1 cellular context compared by ENCODE assay signal in the genomic region with DNA sequence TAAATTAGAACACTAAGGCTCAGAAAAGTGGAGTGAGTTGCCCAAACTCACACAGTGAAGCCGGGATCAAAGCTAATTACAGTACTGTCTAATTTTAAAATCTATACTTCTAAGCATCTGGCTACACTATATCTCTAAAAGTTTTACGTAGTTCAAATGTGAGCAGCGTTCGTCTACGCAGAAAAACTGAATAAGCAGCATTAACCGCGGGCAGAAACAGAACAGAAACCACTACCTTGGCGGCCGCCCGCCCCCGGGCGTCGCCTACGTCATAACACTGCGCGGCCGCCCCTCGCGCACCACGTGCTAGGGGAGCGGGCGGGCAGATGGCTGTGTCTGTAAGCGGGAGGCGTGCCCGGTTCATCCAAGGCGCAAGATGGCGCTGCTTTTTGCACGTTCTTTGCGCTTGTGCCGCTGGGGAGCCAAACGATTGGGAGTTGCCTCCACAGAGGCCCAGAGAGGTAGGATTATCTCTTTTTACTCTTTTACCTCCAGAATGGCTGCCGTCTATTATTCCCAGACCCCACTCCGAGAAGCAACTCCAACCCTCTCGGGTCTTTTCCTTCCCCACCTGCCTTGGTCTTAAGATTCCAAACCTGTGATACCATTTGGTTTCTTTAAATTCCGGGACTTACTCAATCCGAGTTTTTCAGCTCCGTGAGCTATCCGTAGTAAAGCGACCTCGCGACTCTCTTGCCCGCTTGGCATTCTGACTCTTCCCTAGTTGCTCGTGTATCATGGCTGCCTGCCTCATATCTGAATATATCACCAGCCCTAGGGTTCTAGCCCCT.
TF ChIP-seq lines count a peak whose summit lies in the region.

A gene (plus strand): TSS at position 363 of the 791 bp plus-strand sequence. CDS start 14 bp downstream, at position 377.

TF ChIP-seq in SK-N-SH treated with all-trans-retinoic acid at 6 μM for 48 hours, 23 proteins besides CTCF, POLR2A, EP300 and RAD21 (continued from another document):
- TF ChIP-seq, protein P1, sequence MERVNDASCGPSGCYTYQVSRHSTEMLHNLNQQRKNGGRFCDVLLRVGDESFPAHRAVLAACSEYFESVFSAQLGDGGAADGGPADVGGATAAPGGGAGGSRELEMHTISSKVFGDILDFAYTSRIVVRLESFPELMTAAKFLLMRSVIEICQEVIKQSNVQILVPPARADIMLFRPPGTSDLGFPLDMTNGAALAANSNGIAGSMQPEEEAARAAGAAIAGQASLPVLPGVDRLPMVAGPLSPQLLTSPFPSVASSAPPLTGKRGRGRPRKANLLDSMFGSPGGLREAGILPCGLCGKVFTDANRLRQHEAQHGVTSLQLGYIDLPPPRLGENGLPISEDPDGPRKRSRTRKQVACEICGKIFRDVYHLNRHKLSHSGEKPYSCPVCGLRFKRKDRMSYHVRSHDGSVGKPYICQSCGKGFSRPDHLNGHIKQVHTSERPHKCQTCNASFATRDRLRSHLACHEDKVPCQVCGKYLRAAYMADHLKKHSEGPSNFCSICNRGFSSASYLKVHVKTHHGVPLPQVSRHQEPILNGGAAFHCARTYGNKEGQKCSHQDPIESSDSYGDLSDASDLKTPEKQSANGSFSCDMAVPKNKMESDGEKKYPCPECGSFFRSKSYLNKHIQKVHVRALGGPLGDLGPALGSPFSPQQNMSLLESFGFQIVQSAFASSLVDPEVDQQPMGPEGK (CRISPR knock-in tag; IDR thresholded peaks at IDR 0.05; ENCODE audit: borderline replicate concordance) = no peak
- TF ChIP-seq ZNF565 (CRISPR knock-in tag; conservative IDR thresholded peaks at IDR 0.05; ENCODE audit: low read depth) = no peak
- TF ChIP-seq, protein P2, sequence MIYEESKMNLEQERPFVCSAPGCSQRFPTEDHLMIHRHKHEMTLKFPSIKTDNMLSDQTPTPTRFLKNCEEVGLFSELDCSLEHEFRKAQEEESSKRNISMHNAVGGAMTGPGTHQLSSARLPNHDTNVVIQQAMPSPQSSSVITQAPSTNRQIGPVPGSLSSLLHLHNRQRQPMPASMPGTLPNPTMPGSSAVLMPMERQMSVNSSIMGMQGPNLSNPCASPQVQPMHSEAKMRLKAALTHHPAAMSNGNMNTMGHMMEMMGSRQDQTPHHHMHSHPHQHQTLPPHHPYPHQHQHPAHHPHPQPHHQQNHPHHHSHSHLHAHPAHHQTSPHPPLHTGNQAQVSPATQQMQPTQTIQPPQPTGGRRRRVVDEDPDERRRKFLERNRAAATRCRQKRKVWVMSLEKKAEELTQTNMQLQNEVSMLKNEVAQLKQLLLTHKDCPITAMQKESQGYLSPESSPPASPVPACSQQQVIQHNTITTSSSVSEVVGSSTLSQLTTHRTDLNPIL (CRISPR knock-in tag; IDR thresholded peaks at IDR 0.05; ENCODE audit: low read depth) = no peak
- TF ChIP-seq ZFP3 (CRISPR knock-in tag; IDR thresholded peaks at IDR 0.05) = no peak
